In the genomic region with DNA sequence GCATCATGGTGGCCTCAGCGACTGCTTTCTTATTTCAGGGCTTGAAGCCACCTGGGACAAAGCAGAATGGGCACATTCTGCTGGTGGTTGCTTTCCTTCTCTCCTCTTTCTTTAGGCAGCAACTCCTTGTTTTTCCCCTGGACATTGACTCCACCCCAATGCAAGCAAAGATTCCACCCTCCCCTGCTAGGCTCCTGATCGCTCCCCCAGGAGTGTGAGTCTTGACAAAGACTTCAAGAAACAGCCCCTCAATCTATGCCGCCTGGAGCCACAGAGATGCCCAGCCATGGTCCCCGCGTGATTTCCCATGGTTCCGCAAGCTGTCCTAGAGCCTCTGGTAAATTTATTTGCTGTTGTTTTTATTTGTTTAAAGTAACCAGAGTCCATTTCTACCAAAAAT, we compare ENCODE assay signal across 24 cellular contexts. TPM values are rescaled to one million over a fixed set of nuclear protein-coding genes. Genes with fewer than 3 reads are reported as not detected.
A peak's percentile ranks its signal among the peaks of the same experiment; 100 is the strongest.
DNase-seq lines count a peak whose midpoint lies in the region; ATAC-seq, FAIRE-seq and TF ChIP-seq lines count a peak whose summit lies in the region.
"Had no signal": no experiment of that assay in that cellular context is flagged by ENCODE, and none has a peak within 500 bp of the region (broad histone marks: within the 10 kb centered on the region; RNA-seq: fewer than 3 reads in every experiment).

No MANE protein-coding gene starts in this region.

- ATAC-seq in GM18861 (IDR thresholded peaks at IDR 0.05; ENCODE audit: unreplicated experiment) = no peak
- ATAC-seq: A549, HCT116, Right ventricle myocardium inferior had no signal

- H3K27ac ChIP-seq in H1 (ENCODE audit: low read depth, low read length) (no peak overlapping the region), ovary (no peak overlapping the region), tibial artery (peak overlapping the region; percentile 90 to 96)
- H3K27ac ChIP-seq: A549 had no signal

- intact Hi-C loops in ovary (cut with DNase I) = no loop called here
- intact Hi-C loops in tibial artery (cut with DNase I; ENCODE audit: low total_unique reads) = no loop called here

- H3K4me1 ChIP-seq in H1 (replicated peaks in 1 of 4; ENCODE audit: control insufficient read depth in 3 of 4, insufficient read depth in 4 of 4, low read length in 3 of 4) (peaks cover 0 to 16% (median 5%) of the 10 kb centered on the region in 4 experiments; a peak in 4 of 7 replicates), ovary (ENCODE audit: insufficient read depth) (no peaks in the 10 kb centered on the region), tibial artery (peaks cover 0 to 71% (median 30%) of the 10 kb centered on the region in 4 donors)
- H3K4me1 ChIP-seq: A549 had no signal

- no peak for TF ChIP-seq RAD21 in H1 (IDR thresholded peaks at IDR 0.05 in 1 of 2, conservative IDR thresholded peaks at IDR 0.05 in 1 of 2; ENCODE audit: low read depth in 2 of 2, low read length in 2 of 2)

- no peak overlapping the region for H2AK5ac ChIP-seq in H1 (ENCODE audit: low read depth, low read length)

- H3K4me3 ChIP-seq in H7 (ENCODE audit: insufficient read depth, low read depth, low read length) (no peak overlapping the region), H1 (ENCODE audit: extremely low read depth in 1 of 4, insufficient read depth in 2 of 4, low read depth in 3 of 4, low read length in 4 of 4) (no peak overlapping the region), ovary (peak overlapping the region; percentile 46), tibial artery (peak overlapping the region; percentile 64 to 81)
- H3K4me3 ChIP-seq: A549 had no signal

- no peaks in the 10 kb centered on the region for H3K23me2 ChIP-seq in H1 (ENCODE audit: low read depth, low read length)

- no peak overlapping the region for H4K91ac ChIP-seq in H1 (replicated peaks; ENCODE audit: insufficient read length, low read length)

- POLR2A ChIA-PET in H1 (lab: Charles Lee; ENCODE audit: partially characterized antibody) = interaction anchor here (2.3 kb wide), 1 partner anchor 17 kb away, joined by 6 read pairs; no protein-coding TSS in a partner anchor

- no peak for FAIRE-seq in H1 (lab: Jason Lieb, UNC)
- FAIRE-seq: A549, D721Med, RCC 7860 had no signal

- no peak overlapping the region for H3K9ac ChIP-seq in H1 (replicated peaks in 1 of 4; ENCODE audit: extremely low read depth in 1 of 4, low read depth in 3 of 4, low read length in 3 of 4)

- TF ChIP-seq POLR2A in H1 (IDR thresholded peaks at IDR 0.05; ENCODE audit: control extremely low read depth in 1 of 2, low read depth in 2 of 2, low read length in 2 of 2) = no peak
- no peak for TF ChIP-seq POLR2A in ovary (IDR thresholded peaks at IDR 0.05)

- no peaks in the 10 kb centered on the region for H3K79me1 ChIP-seq in H1 (ENCODE audit: low read depth, low read length)

- H2BK20ac ChIP-seq in H1 (ENCODE audit: low read length) = 0 out of 2 replicates have a peak overlapping the region, but pooled peaks have one; percentile 24

- H3K23ac ChIP-seq in H1 (ENCODE audit: insufficient read length) = no peak overlapping the region

- no peak overlapping the region for H3K4ac ChIP-seq in H1 (replicated peaks; ENCODE audit: insufficient read length, low read depth, low read length)

- no peaks in the 10 kb centered on the region for H3K79me2 ChIP-seq in H1 (ENCODE audit: control insufficient read depth in 1 of 2, insufficient read depth in 2 of 2, low read length in 2 of 2)

- H2AFZ ChIP-seq in H1 (ENCODE audit: low read length) = peak overlapping the region; percentile 34; the same call in 1 of the 2 replicates

- H3K36me3 ChIP-seq in H7 (replicated peaks; ENCODE audit: control insufficient read depth, insufficient read depth, low read length) (no peaks in the 10 kb centered on the region), H1 (ENCODE audit: control insufficient read depth in 2 of 4, insufficient read depth in 4 of 4, low read length in 3 of 4) (no peaks in the 10 kb centered on the region), ovary (no peaks in the 10 kb centered on the region), tibial artery (peaks cover 19 to 35% (median 30%) of the 10 kb centered on the region in 3 donors)

- no peak overlapping the region for H3K14ac ChIP-seq in H1 (ENCODE audit: insufficient read length)

- 0 out of 2 replicates have a peak overlapping the region, but pooled peaks have one; percentile 98 for H2BK12ac ChIP-seq in H1 (ENCODE audit: low read depth, low read length)

- peak overlapping the region; percentile 27; the same call in 1 of the 2 replicates for H3K18ac ChIP-seq in H1 (ENCODE audit: extremely low read depth, low read length)

- H3K4me2 ChIP-seq in H1 (ENCODE audit: insufficient read depth in 1 of 2, low read depth in 2 of 2, low read length in 2 of 2) = no peak overlapping the region
- H3K4me2 ChIP-seq: A549 had no signal

- H4K20me1 ChIP-seq in H1 (replicated peaks in 1 of 2; ENCODE audit: control insufficient read depth in 1 of 2, insufficient read depth in 2 of 2, low read length in 2 of 2) = no peaks in the 10 kb centered on the region

- TF ChIP-seq EP300 in H1 (IDR thresholded peaks at IDR 0.05; ENCODE audit: borderline replicate concordance in 1 of 2, low read depth in 2 of 2, low read length in 2 of 2) (no peak), ovary (IDR thresholded peaks at IDR 0.05) (no peak)

- 85% methylated on average over 6 of the region's 6 CpGs; no CpG with 5 or more reads in 1 of the 2 experiments for WGBS in H1 (ENCODE audit: extremely low coverage in 1 of 2, insufficient coverage in 1 of 2, insufficient read length in 1 of 2, insufficient replicate concordance in 2 of 2, low coverage in 1 of 2, low lambda C conversion rate in 2 of 2, missing lambda C conversion rate in 1 of 2), 2 experiments
- 87 to 90% (median 89%) methylated on average over 6 of the region's 6 CpGs for WGBS in ovary, 3 donors

- H3K9me3 ChIP-seq in H1 (ENCODE audit: insufficient read depth in 2 of 2, low read depth in 1 of 2, low read length in 1 of 2) = no peaks in the 10 kb centered on the region
- H3K9me3 ChIP-seq in ovary = no peaks in the 10 kb centered on the region
- H3K9me3 ChIP-seq in tibial artery = no peaks in the 10 kb centered on the region
- H3K9me3 ChIP-seq: A549 had no signal

- TF ChIP-seq CTCF in H1 (IDR thresholded peaks at IDR 0.05; ENCODE audit: control extremely low read depth in 1 of 3, insufficient read depth in 1 of 3, low read depth in 1 of 3, low read length in 3 of 3) (no peak), ovary (IDR thresholded peaks at IDR 0.05) (no peak), tibial artery (IDR thresholded peaks at IDR 0.05) (no peak)

- H4K5ac ChIP-seq in H1 (ENCODE audit: insufficient read length, low read depth, low read length) = no peak overlapping the region

- peak overlapping the region; percentile 62; the same call in 1 of the 2 replicates for H2BK15ac ChIP-seq in H1 (ENCODE audit: low read length)

- DNase-seq in H7 (peak; percentile 52), H1 (ENCODE audit: low read depth in 1 of 2, low spot score in 2 of 2) (no peak), ovary (no peak), tibial artery (no peak), CD1c-positive myeloid dendritic cell (ENCODE audit: extremely low spot score) (no peak), NCI-H187 (lab: John Stamatoyannopoulos, UW) (no peak), NCI-H345 treated with DMSO at 0.1 percent for 48 hours (lab: John Stamatoyannopoulos, UW; ENCODE audit: unreplicated experiment) (no peak)
- DNase-seq: CD8-positive, alpha-beta memory T cell; MM.1S; NCI-H1092; NCI-H146; NCI-H2081 treated with DMSO at 0.1 percent for 48 hours; NCI-H510A; NCI-H748 treated with DMSO at 0.1 percent for 48 hours; NK-92 treated with Interleukin-12 subunit alpha and Interleukin-12 subunit beta, amount 100 ng/mL, for 24 hours had no signal

- CTCF ChIA-PET in H1 (lab: Charles Lee; ENCODE audit: partially characterized antibody) = interaction anchor here (1.0 to 3.3 kb wide), 5 partner anchors 10 to 113 kb away, joined by 3 to 12 read pairs (median 6); no protein-coding TSS in a partner anchor

- no peak overlapping the region for H4K8ac ChIP-seq in H1 (ENCODE audit: extremely low read depth, insufficient read depth, low read length)

- H2BK120ac ChIP-seq in H1 (replicated peaks; ENCODE audit: low read depth, low read length) = no peak overlapping the region

- H3K56ac ChIP-seq in H1 (replicated peaks; ENCODE audit: insufficient read length, low read depth, low read length) = no peak overlapping the region

- H2BK5ac ChIP-seq in H1 (ENCODE audit: low read depth, low read length) = no peak overlapping the region

- H3K27me3 ChIP-seq in H7 (ENCODE audit: control insufficient read depth, insufficient read depth, low read length) (no peaks in the 10 kb centered on the region), H1 (replicated peaks in 1 of 4; ENCODE audit: control insufficient read depth in 3 of 4, extremely low read depth in 1 of 4, insufficient read depth in 3 of 4, low read length in 3 of 4) (no peaks in the 10 kb centered on the region; a peak in 1 of 7 replicates), ovary (no peaks in the 10 kb centered on the region), tibial artery (no peaks in the 10 kb centered on the region)

TF ChIP-seq in H1, 55 proteins besides CTCF, POLR2A, EP300 and RAD21:
- TF ChIP-seq SAP30 (IDR thresholded peaks at IDR 0.05; ENCODE audit: insufficient read depth, insufficient replicate concordance, low read length) = no peak
- no peak for TF ChIP-seq SUZ12 (IDR thresholded peaks at IDR 0.05; ENCODE audit: low read length)

RNA-seq across cellular contexts. Expression of a gene that starts 2.4 kb away (rescaled TPM):
- 0.07 TPM in 1 of 2 replicates, not detected in the other for total RNA-seq in H7 (2014; rRNA removed; shearing (Covaris generic))
- 0.10 and 0.19 TPM in 2 replicates for total RNA-seq in H1 (2021; fragmentation: NEBNext Ultra II Directional; extraction: Animal tissue kit (Norgen Biotek cat#: 25700))
- polyA plus RNA-seq in H1 (2011; rRNA removed) = 0.08 TPM in 2 replicates
- 0.05 TPM for polyA plus RNA-seq in H1 (2011; cell fraction: cytosol; rRNA removed)
- polyA plus RNA-seq in H1 (2011; cell fraction: nucleus; rRNA removed) = 0.16 TPM
- 0.07 to 0.20 TPM (median 0.12 TPM) in 4 replicates for polyA plus RNA-seq in H1 (2012, experiment 1 of 2)
- 0.09 TPM for polyA plus RNA-seq in H1 (2012, experiment 2 of 2)
- polyA plus RNA-seq in H1 (2013, experiment 1 of 2) = 0.20 TPM
- 0.28 TPM for polyA plus RNA-seq in H1 (2013, experiment 2 of 2)
- 0.09 and 0.12 TPM in 2 replicates for polyA minus RNA-seq in H1 (2011; rRNA and poly(A)+ RNA removed)
- polyA minus RNA-seq in H1 (2011; cell fraction: cytosol; rRNA and poly(A)+ RNA removed) = not detected
- not detected for polyA minus RNA-seq in H1 (2011; cell fraction: nucleus; rRNA and poly(A)+ RNA removed)
- total RNA-seq in ovary = 10 to 100 TPM in 1 of 7 donors, 1 to 10 TPM in 4, under 1 TPM in 2; 0.24 to 13.6 (median 2.0) TPM
- polyA plus RNA-seq in ovary = 10 to 100 TPM in 1 of 2 donors, 1 to 10 TPM in 1; 3.5 to 12.1 TPM
- total RNA-seq: CD8-positive, alpha-beta memory T cell; LHCN-M2; OCI-LY7; SK-MEL-5 had no signal
- polyA plus RNA-seq: A549; CD8-positive, alpha-beta memory T cell had no signal

Comparison
In these comparisons a context has a peak if more than half of its experiments do, and no peak if none do; other contexts are left out.
1. H3K4me3 ChIP-seq: peak in ovary (single experiment) and tibial artery (2 of 2); none in H7 (single experiment) and H1 (0 of 4).
2. H3K27ac ChIP-seq: peak in tibial artery (2 of 2); none in H1 (single experiment) and ovary (0 of 2).